8 cellular contexts compared by ENCODE assay signal in genomic region chr3:184155644-184156521, GRCh38. TPM values are rescaled to one million over a fixed set of nuclear protein-coding genes. Genes with fewer than 3 reads are reported as not detected.
DNase-seq lines count a peak whose midpoint lies in the region; ATAC-seq and TF ChIP-seq lines count a peak whose summit lies in the region.

No MANE protein-coding gene starts in this region.

- H3K36me3 ChIP-seq in CD4-positive, CD25-positive, alpha-beta regulatory T cell (ENCODE audit: control insufficient read depth, insufficient read depth, low read length) = no peaks in the 10 kb centered on the region
- H3K36me3 ChIP-seq in right lobe of liver = no peaks in the 10 kb centered on the region

- peaks cover 25% of the 10 kb centered on the region for H3K4me1 ChIP-seq in CD4-positive, CD25-positive, alpha-beta regulatory T cell (ENCODE audit: control insufficient read depth, insufficient read depth, low read length, poor library complexity, severe bottlenecking)
- H3K4me1 ChIP-seq in right lobe of liver = peaks cover 0 to 28% (median 11%) of the 10 kb centered on the region in 4 donors

- no peak for TF ChIP-seq POLR2A in right lobe of liver (IDR thresholded peaks at IDR 0.05)

- peak; percentile 48 to 55 for ATAC-seq in CD4-positive, CD25-positive, alpha-beta regulatory T cell (ENCODE audit: low read depth in 2 of 2)
- ATAC-seq in GM19452 (IDR thresholded peaks at IDR 0.05; ENCODE audit: unreplicated experiment) (peak; percentile 35), HG03565 (IDR thresholded peaks at IDR 0.05; ENCODE audit: unreplicated experiment) (peak; percentile 6), WTC11 (peak; percentile 16), right lobe of liver (peak; percentile 8 to 46 (median 21)), GM21526 (IDR thresholded peaks at IDR 0.05; ENCODE audit: low FRiP score, unreplicated experiment) (no peak)

- intact Hi-C loops in right lobe of liver (cut with DNase I) = no loop called here

- H3K27me3 Mint-ChIP-seq in CD4-positive, CD25-positive, alpha-beta regulatory T cell = no peaks in the 10 kb centered on the region
- H3K27me3 Mint-ChIP-seq in WTC11 (ENCODE audit: low read depth) = no peaks in the 10 kb centered on the region

- no peaks in the 10 kb centered on the region for H3K27me3 ChIP-seq in CD4-positive, CD25-positive, alpha-beta regulatory T cell (ENCODE audit: control insufficient read depth, insufficient read depth, low read length)
- H3K27me3 ChIP-seq in right lobe of liver = no peaks in the 10 kb centered on the region

- POLR2A ChIA-PET in WTC11 (lab: Charles Lee) = interaction anchor here (1.0 to 1.9 kb wide), 3 partner anchors 10 to 21 kb away, joined by 3 to 11 read pairs (median 3); no protein-coding TSS in a partner anchor

- H3K4me3 ChIP-seq in CD4-positive, CD25-positive, alpha-beta regulatory T cell (ENCODE audit: low read depth, low read length) = peak overlapping the region; percentile 62
- H3K4me3 ChIP-seq in right lobe of liver = peak overlapping the region; percentile 86 to 93 (median 93)

- CTCF ChIA-PET in WTC11 (lab: Charles Lee) = interaction anchor here (0.8 to 1.8 kb wide), 6 partner anchors 11 to 260 kb away, joined by 3 to 12 read pairs (median 4); partner anchors contain the start of gene EEF1AKMT4

- H3K27ac Mint-ChIP-seq in CD4-positive, CD25-positive, alpha-beta regulatory T cell = peak overlapping the region; percentile 89 to 91 (median 90)
- peak overlapping the region; percentile 95 for H3K27ac Mint-ChIP-seq in WTC11

- no peaks in the 10 kb centered on the region for H3K9me3 ChIP-seq in CD4-positive, CD25-positive, alpha-beta regulatory T cell (ENCODE audit: control insufficient read depth in 2 of 2, low read length in 2 of 2)
- H3K9me3 ChIP-seq in right lobe of liver = no peaks in the 10 kb centered on the region

- peaks cover 3% of the 10 kb centered on the region for H3K36me3 Mint-ChIP-seq in CD4-positive, CD25-positive, alpha-beta regulatory T cell
- H3K36me3 Mint-ChIP-seq in WTC11 = no peaks in the 10 kb centered on the region

- no peak overlapping the region for H3K27ac ChIP-seq in CD4-positive, CD25-positive, alpha-beta regulatory T cell (ENCODE audit: insufficient read depth, low read length, poor library complexity, severe bottlenecking)
- peak overlapping the region; percentile 87 for H3K27ac ChIP-seq in cingulate gyrus (ENCODE audit: low read depth, low read length)
- H3K27ac ChIP-seq in right lobe of liver = peak overlapping the region; percentile 54 to 75 (median 62)

- 0% methylated on average over 25 of the region's 47 CpGs for WGBS in right lobe of liver (ENCODE audit: insufficient coverage, low coverage, low lambda C conversion rate, missing lambda C conversion rate)

- DNase-seq in CD4-positive, CD25-positive, alpha-beta regulatory T cell = peak; percentile 27 to 54 (median 31)
- peak; percentile 47 for DNase-seq in WTC11 (ENCODE audit: low spot score)
- peak in 1 of 3 donors; percentile 46 for DNase-seq in right lobe of liver
- peak; percentile 39 for DNase-seq in stimulated activated CD8-positive, alpha-beta memory T cell treated with anti-CD3 and anti-CD28 coated beads, Interleukin-7, amount 100 ng/mL, for 24 hours (ENCODE audit: low read depth)

- TF ChIP-seq CTCF in WTC11 (IDR thresholded peaks at IDR 0.05) (no peak), right lobe of liver (IDR thresholded peaks at IDR 0.05) (no peak)

- H3K4me1 Mint-ChIP-seq in CD4-positive, CD25-positive, alpha-beta regulatory T cell = peaks cover 5 to 37% (median 25%) of the 10 kb centered on the region in 4 donors
- peaks cover 16% of the 10 kb centered on the region for H3K4me1 Mint-ChIP-seq in WTC11

- H3K4me3 Mint-ChIP-seq in CD4-positive, CD25-positive, alpha-beta regulatory T cell = peak overlapping the region; percentile 68 to 98 (median 94)
- H3K4me3 Mint-ChIP-seq in WTC11 = peak overlapping the region; percentile 95

- H3K9me3 Mint-ChIP-seq in CD4-positive, CD25-positive, alpha-beta regulatory T cell = no peaks in the 10 kb centered on the region
- no peaks in the 10 kb centered on the region for H3K9me3 Mint-ChIP-seq in WTC11

TF ChIP-seq in WTC11, 78 proteins besides CTCF, POLR2A, EP300 and RAD21:
- no peak for TF ChIP-seq JUN (CRISPR knock-in tag; IDR thresholded peaks at IDR 0.05)
- TF ChIP-seq NR1H2 (CRISPR knock-in tag; IDR thresholded peaks at IDR 0.05) = 0 out of 2 replicates have a peak, but pooled peaks have one; percentile 43

RNA-seq across cellular contexts. Expression of gene DVL3, which starts 0.7 kb away (rescaled TPM):
- total RNA-seq in CD4-positive, CD25-positive, alpha-beta regulatory T cell = 36.2 TPM
- polyA plus RNA-seq in CD4-positive, CD25-positive, alpha-beta regulatory T cell = 10 to 100 TPM in 1 of 4 donors, 1 to 10 TPM in 3; 4.1 to 11.0 (median 5.9) TPM
- total RNA-seq in WTC11 (2021) (64.5 to 76.2 TPM (median 66.5 TPM) in 3 replicates), right lobe of liver (10 to 100 TPM; 18.9 to 28.1 (median 21.8) TPM)

RNA-seq across cellular contexts. Expression of gene AP2M1, which starts 18.8 kb away (rescaled TPM):
- total RNA-seq in CD4-positive, CD25-positive, alpha-beta regulatory T cell = 150 TPM
- 100 to 1,000 TPM; 232 to 294 (median 248) TPM for polyA plus RNA-seq in CD4-positive, CD25-positive, alpha-beta regulatory T cell
- total RNA-seq in WTC11 (2021) = 370 to 399 TPM (median 383 TPM) in 3 replicates
- 100 to 1,000 TPM in 4 of 6 experiments, 10 to 100 TPM in 2; 87.4 to 119 (median 105) TPM for total RNA-seq in right lobe of liver

RNA-seq across cellular contexts. Expression of gene EIF2B5, which starts 20.7 kb away (rescaled TPM):
- total RNA-seq in CD4-positive, CD25-positive, alpha-beta regulatory T cell = 51.0 TPM
- polyA plus RNA-seq in CD4-positive, CD25-positive, alpha-beta regulatory T cell = 10 to 100 TPM; 50.6 to 60.1 (median 55.3) TPM
- total RNA-seq in WTC11 (2021) (36.6 to 42.3 TPM (median 38.0 TPM) in 3 replicates), right lobe of liver (10 to 100 TPM; 16.7 to 25.6 (median 20.5) TPM)

RNA-seq across cellular contexts. Expression of gene ABCF3, which starts 30.1 kb away (rescaled TPM):
- 128 TPM for total RNA-seq in CD4-positive, CD25-positive, alpha-beta regulatory T cell
- 10 to 100 TPM; 38.6 to 51.4 (median 40.5) TPM for polyA plus RNA-seq in CD4-positive, CD25-positive, alpha-beta regulatory T cell
- total RNA-seq in WTC11 (2021) (49.7 to 63.6 TPM (median 50.0 TPM) in 3 replicates), right lobe of liver (10 to 100 TPM; 33.7 to 40.6 (median 38.5) TPM)

RNA-seq across cellular contexts. Expression of gene HTR3E, which starts 59.0 kb away (rescaled TPM):
- not detected for total RNA-seq in CD4-positive, CD25-positive, alpha-beta regulatory T cell
- polyA plus RNA-seq in CD4-positive, CD25-positive, alpha-beta regulatory T cell = not detected
- total RNA-seq in WTC11 (2021) (not detected in 3 replicates), right lobe of liver (not detected)
